8 cellular contexts compared by ENCODE assay signal in the genomic region with DNA sequence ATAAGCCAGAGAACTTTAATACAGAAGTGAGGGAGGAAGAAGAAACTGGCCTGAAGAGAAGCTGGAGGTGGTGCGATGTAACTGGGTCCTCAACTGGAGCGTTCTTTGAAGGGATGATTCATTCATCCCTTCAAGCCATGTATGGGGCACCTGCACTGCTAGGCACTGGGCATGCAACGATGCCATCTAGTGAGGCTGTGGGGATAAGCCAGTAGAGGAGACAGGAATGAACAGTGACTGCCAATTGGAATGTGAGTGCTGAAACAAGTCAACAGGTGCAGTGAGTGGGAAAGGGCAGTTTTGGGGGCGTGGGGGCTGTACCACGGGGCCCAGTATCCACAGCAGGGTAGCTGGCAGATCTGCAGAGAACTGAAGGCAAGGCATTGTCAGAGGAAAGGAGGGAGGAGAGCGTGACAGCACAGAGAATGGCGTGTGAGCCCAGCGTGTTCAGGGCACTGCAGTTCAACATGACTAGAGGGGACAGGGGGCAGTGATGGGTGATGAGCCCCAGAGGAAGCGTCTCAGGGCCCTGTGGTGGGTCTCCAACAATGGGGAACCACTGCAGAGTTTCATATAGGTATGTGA. TPM values are rescaled to one million over a fixed set of nuclear protein-coding genes. Genes with fewer than 3 reads are reported as not detected.
DNase-seq lines count a peak whose midpoint lies in the region; ATAC-seq and TF ChIP-seq lines count a peak whose summit lies in the region.

No MANE protein-coding gene starts in this region.

- no peaks in the 10 kb centered on the region for H3F3A ChIP-seq in Loucy (ENCODE audit: low read depth)

- intact Hi-C loops in left lung (cut with DNase I): no loop called here

- H3K9me3 ChIP-seq in Loucy (ENCODE audit: insufficient read depth, low read depth, low read length): no peaks in the 10 kb centered on the region
- no peaks in the 10 kb centered on the region for H3K9me3 ChIP-seq in left lung

- peak; percentile 79 for TF ChIP-seq CTCF in Loucy (conservative IDR thresholded peaks at IDR 0.05; ENCODE audit: low read length)
- TF ChIP-seq CTCF in WI38 (IDR thresholded peaks at IDR 0.05; ENCODE audit: low read depth, low read length): 0 out of 2 replicates have a peak, but pooled peaks have one; percentile 10
- no peak for TF ChIP-seq CTCF in left lung (IDR thresholded peaks at IDR 0.05)

- peak; percentile 23 for DNase-seq in NCI-H2107 treated with DMSO at 0.1 percent for 48 hours (lab: John Stamatoyannopoulos, UW; ENCODE audit: unreplicated experiment)
- DNase-seq in NCI-H2107 (lab: John Stamatoyannopoulos, UW): no peak
- DNase-seq in left lung: no peak
- DNase-seq in T-helper 9 cell: no peak
- DNase-seq in HuH-7 (ENCODE audit: low spot score): no peak

- H3K36me3 ChIP-seq in Loucy (ENCODE audit: insufficient read depth, low read length) (no peaks in the 10 kb centered on the region), left lung (no peaks in the 10 kb centered on the region)

- H3K27ac ChIP-seq in left lung: no peak overlapping the region

- no peaks in the 10 kb centered on the region for H3K27me3 ChIP-seq in Loucy (ENCODE audit: insufficient read depth, low read length, poor library complexity, severe bottlenecking)
- no peaks in the 10 kb centered on the region for H3K27me3 ChIP-seq in left lung

- 0 out of 2 replicates have a peak overlapping the region, but pooled peaks have one; percentile 42 for H2AFZ ChIP-seq in Loucy (ENCODE audit: low read length)

- no peaks in the 10 kb centered on the region for H3K9me2 ChIP-seq in Loucy (replicated peaks; ENCODE audit: low read depth, low read length)

- no peak overlapping the region for H3K4me2 ChIP-seq in Loucy (ENCODE audit: low read depth, low read length, poor library complexity, severe bottlenecking)

- peaks cover 12% of the 10 kb centered on the region for H3K79me2 ChIP-seq in Loucy (ENCODE audit: insufficient read depth, low read length)

- H3K9ac ChIP-seq in Loucy (ENCODE audit: low read depth, low read length, poor library complexity, severe bottlenecking): no peak overlapping the region

- ATAC-seq in left lung: peak; percentile 32
- no peak for ATAC-seq in GM18511 (IDR thresholded peaks at IDR 0.05; ENCODE audit: unreplicated experiment)

- no peak overlapping the region for H3K4me3 ChIP-seq in Loucy (ENCODE audit: low read length, poor library complexity, severe bottlenecking)
- no peak overlapping the region for H3K4me3 ChIP-seq in WI38 (ENCODE audit: low read depth, low read length)
- H3K4me3 ChIP-seq in left lung: no peak overlapping the region

- H4K20me1 ChIP-seq in Loucy (ENCODE audit: insufficient read depth, low read length, poor library complexity, severe bottlenecking): peaks cover 4% of the 10 kb centered on the region

- peaks cover 12% of the 10 kb centered on the region for H3K4me1 ChIP-seq in Loucy (ENCODE audit: insufficient read depth, low read length, poor library complexity, severe bottlenecking)
- peaks cover 0 to 15% of the 10 kb centered on the region in 2 donors for H3K4me1 ChIP-seq in left lung

RNA-seq across cellular contexts. Expression of a gene that starts 3.8 kb away (rescaled TPM):
- 10 to 100 TPM in 1 of 2 donors, 1 to 10 TPM in 1; 3.5 to 15.4 TPM for total RNA-seq in left lung

RNA-seq across cellular contexts. Expression of a gene that starts 42.2 kb away (rescaled TPM):
- total RNA-seq in left lung: 1,000 to 10,000 TPM; 1,369 to 1,478 TPM

Comparison
In these comparisons a context has a peak if more than half of its experiments do, and no peak if none do; other contexts are left out.
1. CTCF ChIP-seq: peak in Loucy (single experiment) and WI38 (single experiment); none in left lung (0 of 2).